Comparison of ENCODE assay signal across 10 cellular contexts in genomic region chr1:172724746-172725613, GRCh38.
DNase-seq lines count a peak whose midpoint lies in the region; ATAC-seq and TF ChIP-seq lines count a peak whose summit lies in the region.
"Had no signal": no experiment of that assay in that cellular context is flagged by ENCODE, and none has a peak within 500 bp of the region (broad histone marks: within the 10 kb centered on the region; RNA-seq: fewer than 3 reads in every experiment).

No MANE protein-coding gene starts in this region.

- H3K4me3 ChIP-seq in adrenal gland, result no peak overlapping the region
- H3K4me3 ChIP-seq in dorsolateral prefrontal cortex, result no peak overlapping the region

- no peaks in the 10 kb centered on the region for H3K9me3 ChIP-seq in adrenal gland (replicated peaks in 1 of 3)

- TF ChIP-seq POLR2A in adrenal gland (IDR thresholded peaks at IDR 0.05), result no peak

- H3K27me3 ChIP-seq in adrenal gland, result no peaks in the 10 kb centered on the region
- H3K27me3 ChIP-seq in dorsolateral prefrontal cortex, result no peaks in the 10 kb centered on the region

- 82 to 89% (median 83%) methylated on average over 2 of the region's 2 CpGs for WGBS in adrenal gland, 4 donors

- TF ChIP-seq CTCF in GM13977 (IDR thresholded peaks at IDR 0.05; ENCODE audit: extremely low read depth, insufficient read depth, missing control alignments) (no peak), adrenal gland (IDR thresholded peaks at IDR 0.05) (no peak), dorsolateral prefrontal cortex (IDR thresholded peaks at IDR 0.05 in 54 of 56, conservative IDR thresholded peaks at IDR 0.05 in 2 of 56; ENCODE audit: low read depth in 1 of 56, partially characterized antibody in 56 of 56) (no peak)

- intact Hi-C loops in adrenal gland (cut with DNase I) (no loop called here), dorsolateral prefrontal cortex (cut with DNase I) (no loop called here)

- DNase-seq in GM13977 (ENCODE audit: low spot score) (peak; percentile 23), UCSD-AML1 (lab: John Stamatoyannopoulos, UW; ENCODE audit: unreplicated experiment) (peak; percentile 21), adrenal gland (no peak), RKO (ENCODE audit: low spot score) (no peak), dorsolateral prefrontal cortex (no peak)
- DNase-seq in effector CD8-positive, alpha-beta T cell (lab: John Stamatoyannopoulos, UW), result no peak
- DNase-seq: stimulated activated CD4-positive, alpha-beta T cell treated with anti-CD3 and anti-CD28 coated beads, Interleukin-4, amount 100 ng/mL, for 4 hours had no signal

- H3K36me3 ChIP-seq in adrenal gland (replicated peaks in 1 of 2), result no peaks in the 10 kb centered on the region

- in situ Hi-C loops in GM13977 (cut with MboI; ENCODE audit: low pct_unique_long_range_greater_than_20kb, low sequenced_read_pairs, unreplicated experiment), result loop anchor here (25.0 kb wide), 2 partner anchors 263 to 1087 kb away; partner anchors contain the start of genes CENPL and DARS2

- no peaks in the 10 kb centered on the region for H3K4me1 ChIP-seq in adrenal gland (replicated peaks in 1 of 2)

- H3K27ac ChIP-seq in adrenal gland (no peak overlapping the region), dorsolateral prefrontal cortex (no peak overlapping the region)

- peak; percentile 73 for ATAC-seq in GM21423 (IDR thresholded peaks at IDR 0.05; ENCODE audit: unreplicated experiment)
- peak; percentile 73 for ATAC-seq in HG03280 (IDR thresholded peaks at IDR 0.05; ENCODE audit: unreplicated experiment)
- ATAC-seq: Panc1 had no signal

Comparison
In these comparisons a context has a peak if more than half of its experiments do, and no peak if none do; other contexts are left out.
1. DNase-seq: peak in GM13977 (single experiment) and UCSD-AML1 (single experiment); none in adrenal gland (0 of 7), RKO (single experiment), dorsolateral prefrontal cortex (0 of 10) and effector CD8-positive, alpha-beta T cell (single experiment).